ENCODE assay signal across 20 cellular contexts in the genomic region with DNA sequence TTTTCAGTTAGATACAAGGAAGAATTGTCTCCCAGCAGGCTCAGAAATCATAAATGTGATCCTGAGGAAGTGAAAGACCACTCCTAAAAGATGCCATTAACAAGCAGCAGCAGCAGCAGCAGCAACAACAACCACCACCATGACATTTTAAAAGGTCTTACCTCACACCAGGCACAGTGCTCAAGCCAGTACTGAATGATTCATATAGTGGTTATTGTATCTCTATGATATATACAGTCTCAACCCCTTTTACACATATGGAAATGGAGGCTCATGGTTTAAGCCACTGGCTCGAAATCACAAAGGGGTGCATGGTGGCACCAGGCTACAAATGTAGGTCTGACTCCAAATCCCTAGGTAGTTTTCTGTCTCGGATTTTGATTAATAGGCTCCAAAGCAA.
A peak's percentile ranks its signal among the peaks of the same experiment; 100 is the strongest.
DNase-seq lines count a peak whose midpoint lies in the region; ATAC-seq and TF ChIP-seq lines count a peak whose summit lies in the region.
"Had no signal": no experiment of that assay in that cellular context is flagged by ENCODE, and none has a peak within 500 bp of the region (broad histone marks: within the 10 kb centered on the region; RNA-seq: fewer than 3 reads in every experiment).

No MANE protein-coding gene starts in this region.

- TF ChIP-seq CTCF in upper lobe of right lung (IDR thresholded peaks at IDR 0.05) (no peak), ovary (IDR thresholded peaks at IDR 0.05) (no peak)

- ATAC-seq in left colon (peak; percentile 38), upper lobe of right lung (no peak)

- no peaks in the 10 kb centered on the region for H3K27me3 ChIP-seq in upper lobe of right lung
- no peaks in the 10 kb centered on the region for H3K27me3 ChIP-seq in ovary
- H3K27me3 ChIP-seq: cardiac muscle cell, SJSA1, stomach, transverse colon had no signal

- H3K27ac ChIP-seq in upper lobe of right lung = no peak overlapping the region
- H3K27ac ChIP-seq in ovary = no peak overlapping the region
- H3K27ac ChIP-seq: C4-2B, cardiac muscle cell, SJSA1, transverse colon had no signal

- TF ChIP-seq POLR2A in ovary (IDR thresholded peaks at IDR 0.05) = no peak

- WGBS in ovary, 3 donors = 39 to 47% (median 44%) methylated on average over 2 of the region's 2 CpGs

- H3K36me3 ChIP-seq in upper lobe of right lung (no peaks in the 10 kb centered on the region), ovary (no peaks in the 10 kb centered on the region)
- H3K36me3 ChIP-seq: cardiac muscle cell, HAP-1, SJSA1, stomach, transverse colon had no signal

- H3K4me1 ChIP-seq in upper lobe of right lung = peaks cover 5% of the 10 kb centered on the region
- H3K4me1 ChIP-seq in ovary (ENCODE audit: insufficient read depth) = no peaks in the 10 kb centered on the region
- H3K4me1 ChIP-seq: HAP-1 had no signal

- H3K4me3 ChIP-seq in upper lobe of right lung (no peak overlapping the region), ovary (no peak overlapping the region)
- H3K4me3 ChIP-seq: cardiac muscle cell, HAP-1, SJSA1, stomach, transverse colon had no signal

- intact Hi-C loops in left colon (cut with DNase I, micrococcal nuclease) = loop anchor here in 1 of 2 donors (10.0 kb wide), 2 partner anchors 638 to 768 kb away; no protein-coding TSS in a partner anchor
- intact Hi-C loops in upper lobe of right lung (cut with DNase I) = no loop called here
- intact Hi-C loops in ovary (cut with DNase I) = loop anchor here in 3 of 4 donors (5.0 to 10.0 kb wide), 4 partner anchors 635 to 768 kb away; no protein-coding TSS in a partner anchor

- H3K9me3 ChIP-seq in upper lobe of right lung (no peaks in the 10 kb centered on the region), ovary (no peaks in the 10 kb centered on the region)
- H3K9me3 ChIP-seq: HAP-1, SJSA1, stomach, transverse colon had no signal

- DNase-seq in NOMO-1 treated with DMSO at 0.1 percent for 48 hours (lab: John Stamatoyannopoulos, UW; ENCODE audit: unreplicated experiment) = peak; percentile 31
- DNase-seq in NOMO-1 (lab: John Stamatoyannopoulos, UW; ENCODE audit: unreplicated experiment in 2 of 2) = no peak
- peak; percentile 53 for DNase-seq in DMS79 treated with DMSO at 0.1 percent for 48 hours (lab: John Stamatoyannopoulos, UW)
- peak; percentile 25 for DNase-seq in RKO (ENCODE audit: low spot score)
- DNase-seq in left colon = no peak
- DNase-seq in upper lobe of right lung = no peak
- DNase-seq in glomerular visceral epithelial cell (ENCODE audit: extremely low spot score) = no peak
- no peak for DNase-seq in ovary
- DNase-seq: activated CD4-positive, alpha-beta T cell treated with anti-CD3 and anti-CD28 coated beads, Interleukin-2, amount 50 U/mL, for 4 hours; activated gamma-delta T cell treated with Interleukin-2 at 50 U/mL for 16 hours; amygdala; naive B cell; NCI-H226; stimulated activated CD4-positive, alpha-beta T cell treated with anti-CD3 and anti-CD28 coated beads, Interleukin-2, amount 100 ng/mL, for 48 hours; stomach; transverse colon had no signal

- TF ChIP-seq EP300 in ovary (IDR thresholded peaks at IDR 0.05) = no peak

Comparison
In these comparisons a context has a peak if more than half of its experiments do, and no peak if none do; other contexts are left out.
1. DNase-seq: peak in NOMO-1 treated with DMSO at 0.1 percent for 48 hours (single experiment), DMS79 treated with DMSO at 0.1 percent for 48 hours (single experiment) and RKO (single experiment); none in NOMO-1 (0 of 2), left colon (0 of 2), upper lobe of right lung (single experiment), glomerular visceral epithelial cell (single experiment) and ovary (0 of 5).